ENCODE assay signal across 8 cellular contexts in the genomic region with DNA sequence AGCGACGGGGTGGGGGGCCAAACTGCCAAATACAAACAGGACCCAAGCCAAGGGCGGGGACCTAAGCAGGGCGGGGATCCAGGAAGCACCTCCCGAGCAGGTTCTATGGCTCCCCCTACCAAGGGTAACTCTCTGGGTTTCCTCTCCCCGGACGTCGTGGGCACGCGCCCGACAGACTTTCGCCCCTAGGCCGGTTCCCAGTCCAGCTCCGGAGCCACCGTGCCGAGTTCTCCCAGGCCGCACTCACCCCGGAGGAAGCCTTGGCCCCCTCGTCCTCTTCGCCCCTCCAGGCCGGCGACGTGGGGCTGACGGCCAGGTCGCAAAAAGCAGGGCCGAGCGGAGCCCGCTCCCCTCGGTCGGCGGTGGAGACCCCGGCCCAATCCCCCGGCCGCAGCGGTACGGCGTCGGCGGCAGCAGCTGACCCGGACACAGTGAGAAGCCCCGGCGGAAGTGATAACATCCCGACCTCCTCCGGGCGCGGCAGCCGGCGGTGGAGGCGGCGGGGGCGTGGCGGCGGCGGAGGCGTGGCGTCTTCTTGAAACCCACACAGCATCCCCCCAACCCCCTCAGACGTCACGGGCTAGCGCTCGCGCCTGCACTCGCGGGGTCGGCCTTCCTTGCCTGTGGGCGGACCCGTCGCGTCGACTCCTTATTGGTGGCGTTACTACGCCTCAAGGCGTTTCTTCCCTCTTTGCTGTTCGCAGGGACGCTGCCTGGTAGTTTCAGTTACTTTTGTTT. TPM values are rescaled to one million over a fixed set of nuclear protein-coding genes. Genes with fewer than 3 reads are reported as not detected.
A peak's percentile ranks its signal among the peaks of the same experiment; 100 is the strongest.
DNase-seq lines count a peak whose midpoint lies in the region; ATAC-seq and TF ChIP-seq lines count a peak whose summit lies in the region.

A gene with protein sequence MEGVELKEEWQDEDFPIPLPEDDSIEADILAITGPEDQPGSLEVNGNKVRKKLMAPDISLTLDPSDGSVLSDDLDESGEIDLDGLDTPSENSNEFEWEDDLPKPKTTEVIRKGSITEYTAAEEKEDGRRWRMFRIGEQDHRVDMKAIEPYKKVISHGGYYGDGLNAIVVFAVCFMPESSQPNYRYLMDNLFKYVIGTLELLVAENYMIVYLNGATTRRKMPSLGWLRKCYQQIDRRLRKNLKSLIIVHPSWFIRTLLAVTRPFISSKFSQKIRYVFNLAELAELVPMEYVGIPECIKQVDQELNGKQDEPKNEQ (minus strand): TSS at position 433 of the 738 bp plus-strand sequence. CDS start 6,863 bp downstream, outside the sequence.

- ATAC-seq in GM19372 (IDR thresholded peaks at IDR 0.05; ENCODE audit: low read depth, unreplicated experiment) (peak; percentile 73), HG03565 (IDR thresholded peaks at IDR 0.05; ENCODE audit: unreplicated experiment) (peak; percentile 73)

- peak within 1 kb of the TSS; percentile 92 to 97 for H3K9ac ChIP-seq in liver (ENCODE audit: low read depth in 1 of 2, low read length in 2 of 2)

- H3K4me3 ChIP-seq in liver (ENCODE audit: low read depth in 1 of 3, low read length in 3 of 3): peak within 1 kb of the TSS; percentile 81 to 94 (median 90)

- TF ChIP-seq RAD21 in liver (IDR thresholded peaks at IDR 0.05): no peak

- peaks cover 12 to 46% (median 44%) of the 10 kb centered on the region in 4 donors for H3K4me1 ChIP-seq in liver (ENCODE audit: control insufficient read depth in 4 of 4, insufficient read depth in 4 of 4, low read length in 3 of 4)

- H3K27me3 ChIP-seq in liver (ENCODE audit: control insufficient read depth in 4 of 4, insufficient read depth in 4 of 4, low read length in 3 of 4): no peaks in the 10 kb centered on the region

- no peaks in the 10 kb centered on the region for H3K9me3 ChIP-seq in liver (ENCODE audit: control insufficient read depth in 4 of 4, low read length in 3 of 4)

- DNase-seq in C1 segment of cervical spinal cord (lab: John Stamatoyannopoulos, UW) (peak; percentile 67 to 96 (median 92)), NCI-H82 (lab: John Stamatoyannopoulos, UW) (peak; percentile 99), dermis microvascular lymphatic vessel endothelial cell (ENCODE audit: low read depth in 2 of 2) (peak; percentile 90 to 99)
- peak; percentile 98 for DNase-seq in activated CD4-positive, alpha-beta T cell treated with anti-CD3 and anti-CD28 coated beads, Interleukin-2, amount 50 U/mL, for 48 hours
- peak; percentile 96 for DNase-seq in stimulated activated CD4-positive, alpha-beta T cell treated with anti-CD3 and anti-CD28 coated beads, Interleukin-4, amount 100 ng/mL, for 24 hours

- H3K27ac ChIP-seq in liver (ENCODE audit: low read depth in 1 of 2, low read length in 2 of 2): peak within 1 kb of the TSS; percentile 98 to 100

- 1% methylated on average over 74 of the region's 74 CpGs for WGBS in liver

- H3K36me3 ChIP-seq in liver (ENCODE audit: control insufficient read depth in 4 of 4, insufficient read depth in 3 of 4, low read depth in 1 of 4, low read length in 3 of 4): no peaks in the 10 kb centered on the region

- no peak for TF ChIP-seq CTCF in liver (IDR thresholded peaks at IDR 0.05; ENCODE audit: low read depth, low read length, missing input control)

TF ChIP-seq in liver, 16 proteins besides CTCF, POLR2A, EP300 and RAD21:
- TF ChIP-seq EGR1 (IDR thresholded peaks at IDR 0.05; ENCODE audit: low read depth in 2 of 2): peak in 1 of 2 donors; percentile 76
- TF ChIP-seq JUND (IDR thresholded peaks at IDR 0.05): no peak
- TF ChIP-seq SP1 (IDR thresholded peaks at IDR 0.05): peak; percentile 61
- TF ChIP-seq, protein P1, sequence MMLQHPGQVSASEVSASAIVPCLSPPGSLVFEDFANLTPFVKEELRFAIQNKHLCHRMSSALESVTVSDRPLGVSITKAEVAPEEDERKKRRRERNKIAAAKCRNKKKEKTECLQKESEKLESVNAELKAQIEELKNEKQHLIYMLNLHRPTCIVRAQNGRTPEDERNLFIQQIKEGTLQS (IDR thresholded peaks at IDR 0.05): no peak
- peak; percentile 79 for TF ChIP-seq REST (IDR thresholded peaks at IDR 0.05)
- peak; percentile 8 for TF ChIP-seq FOXA2 (IDR thresholded peaks at IDR 0.05)
- TF ChIP-seq HNF4A (conservative IDR thresholded peaks at IDR 0.05): peak; percentile 20 to 25
- peak; percentile 31 for TF ChIP-seq FOXA1 (IDR thresholded peaks at IDR 0.05)
- peak in 1 of 2 donors; percentile 90 for TF ChIP-seq GABPA (IDR thresholded peaks at IDR 0.05 in 1 of 2, conservative IDR thresholded peaks at IDR 0.05 in 1 of 2)

RNA-seq across cellular contexts. Expression of the gene that starts here (rescaled TPM):
- 78.4 and 116 TPM in 2 replicates for total RNA-seq in dermis microvascular lymphatic vessel endothelial cell
- total RNA-seq in liver: 10 to 100 TPM; 32.4 to 73.6 TPM
- 10 to 100 TPM; 17.4 to 26.7 TPM for polyA plus RNA-seq in liver

Comparison
In these comparisons a context has a peak if more than half of its experiments do, and no peak if none do; other contexts are left out.
1. Peak in every context shown above with its lines: DNase-seq, ATAC-seq, H3K4me3 ChIP-seq and H3K27ac ChIP-seq.